In the genomic region with DNA sequence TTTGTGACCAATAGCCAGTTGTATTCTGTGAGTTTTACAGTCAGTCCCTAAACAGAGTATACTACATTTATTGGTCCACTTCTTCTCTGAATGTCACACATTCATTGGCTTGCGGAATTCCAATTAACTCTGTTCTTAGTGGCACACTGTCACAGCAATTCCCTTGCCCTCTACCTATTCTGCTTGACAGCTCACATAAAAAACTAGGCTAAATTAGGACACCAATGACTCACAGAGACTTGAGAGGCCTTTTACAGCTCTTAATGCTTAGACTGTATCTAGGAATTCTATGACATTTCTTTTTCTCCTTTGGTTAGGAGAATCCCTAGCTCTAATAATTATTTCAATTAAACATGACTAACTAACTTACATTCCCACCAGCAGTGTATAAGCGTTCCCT, we compare ENCODE assay signal across 21 cellular contexts.
DNase-seq lines count a peak whose midpoint lies in the region; ATAC-seq and TF ChIP-seq lines count a peak whose summit lies in the region.
"Had no signal": no experiment of that assay in that cellular context is flagged by ENCODE, and none has a peak within 500 bp of the region (broad histone marks: within the 10 kb centered on the region; RNA-seq: fewer than 3 reads in every experiment).

No MANE protein-coding gene starts in this region.

- no peak for ATAC-seq in naive thymus-derived CD4-positive, alpha-beta T cell
- ATAC-seq: naive thymus-derived CD8-positive, alpha-beta T cell had no signal

- no peak overlapping the region for H3K27ac ChIP-seq in neural progenitor cell
- H3K27ac ChIP-seq in colonic mucosa, result no peak overlapping the region
- no peak overlapping the region for H3K27ac ChIP-seq in adrenal gland
- H3K27ac ChIP-seq in naive thymus-derived CD4-positive, alpha-beta T cell (ENCODE audit: low read depth, low read length), result no peak overlapping the region
- H3K27ac ChIP-seq: gastrocnemius medialis, spleen, suprapubic skin had no signal

- POLR2A ChIA-PET in naive thymus-derived CD4-positive, alpha-beta T cell (lab: Charles Lee), result no interaction called here

- no peak for TF ChIP-seq CTCF in fibroblast of pulmonary artery (IDR thresholded peaks at IDR 0.05; ENCODE audit: low read length, missing control alignments)
- TF ChIP-seq CTCF in neural progenitor cell (IDR thresholded peaks at IDR 0.05), result no peak
- TF ChIP-seq CTCF in colonic mucosa (IDR thresholded peaks at IDR 0.05), result no peak
- no peak for TF ChIP-seq CTCF in adrenal gland (IDR thresholded peaks at IDR 0.05)

- no peaks in the 10 kb centered on the region for H3K79me2 ChIP-seq in neural progenitor cell (ENCODE audit: low read depth)

- H3K4me3 ChIP-seq in fibroblast of pulmonary artery (replicated peaks; ENCODE audit: low read depth, low read length), result no peak overlapping the region
- no peak overlapping the region for H3K4me3 ChIP-seq in neural progenitor cell
- no peak overlapping the region for H3K4me3 ChIP-seq in colonic mucosa
- H3K4me3 ChIP-seq in adrenal gland, result no peak overlapping the region
- H3K4me3 ChIP-seq in naive thymus-derived CD4-positive, alpha-beta T cell (ENCODE audit: low read length), result no peak overlapping the region
- H3K4me3 ChIP-seq: gastrocnemius medialis, spleen, suprapubic skin had no signal

- no peak for TF ChIP-seq POLR2A in adrenal gland (IDR thresholded peaks at IDR 0.05)

- H3K9me3 ChIP-seq in neural progenitor cell (ENCODE audit: low read depth) (no peaks in the 10 kb centered on the region), colonic mucosa (no peaks in the 10 kb centered on the region), adrenal gland (replicated peaks in 1 of 3) (no peaks in the 10 kb centered on the region)
- no peaks in the 10 kb centered on the region for H3K9me3 ChIP-seq in naive thymus-derived CD4-positive, alpha-beta T cell (ENCODE audit: control insufficient read depth in 2 of 3, low read length in 3 of 3)
- H3K9me3 ChIP-seq: BE2C, gastrocnemius medialis, spleen, suprapubic skin had no signal

- CTCF ChIA-PET in naive thymus-derived CD4-positive, alpha-beta T cell (lab: Charles Lee), result no interaction called here

- 81 to 92% (median 85%) methylated on average over 2 of the region's 2 CpGs for WGBS in adrenal gland, 4 donors

- H3K27me3 Mint-ChIP-seq in neural progenitor cell (ENCODE audit: insufficient read depth, low read depth), result no peaks in the 10 kb centered on the region
- H3K27me3 Mint-ChIP-seq in naive thymus-derived CD4-positive, alpha-beta T cell, result no peaks in the 10 kb centered on the region
- H3K27me3 Mint-ChIP-seq: activated CD4-positive, alpha-beta T cell treated with anti-CD3 and anti-CD28 coated beads, Interleukin-2, amount 10 ng/mL, durations not matched to agents 7 days and 5 days; naive thymus-derived CD8-positive, alpha-beta T cell; progenitor cell of endocrine pancreas had no signal

- no peaks in the 10 kb centered on the region for H3F3A ChIP-seq in neural progenitor cell (ENCODE audit: low read depth)

- no peak overlapping the region for H3K4me3 Mint-ChIP-seq in neural progenitor cell
- H3K4me3 Mint-ChIP-seq in naive thymus-derived CD4-positive, alpha-beta T cell, result no peak overlapping the region
- H3K4me3 Mint-ChIP-seq: activated CD4-positive, alpha-beta T cell treated with anti-CD3 and anti-CD28 coated beads, Interleukin-2, amount 10 ng/mL, durations not matched to agents 7 days and 5 days; naive thymus-derived CD8-positive, alpha-beta T cell had no signal

- no peaks in the 10 kb centered on the region for H4K20me1 ChIP-seq in neural progenitor cell (ENCODE audit: low read depth)

- H3K9me3 Mint-ChIP-seq in neural progenitor cell, result no peaks in the 10 kb centered on the region
- peaks cover 0 to 4% (median 0%) of the 10 kb centered on the region in 11 donors for H3K9me3 Mint-ChIP-seq in naive thymus-derived CD4-positive, alpha-beta T cell
- H3K9me3 Mint-ChIP-seq: activated CD4-positive, alpha-beta T cell treated with anti-CD3 and anti-CD28 coated beads, Interleukin-2, amount 10 ng/mL, durations not matched to agents 7 days and 5 days; naive thymus-derived CD8-positive, alpha-beta T cell had no signal

- H3K27ac Mint-ChIP-seq in neural progenitor cell, result no peak overlapping the region
- no peak overlapping the region for H3K27ac Mint-ChIP-seq in naive thymus-derived CD4-positive, alpha-beta T cell
- H3K27ac Mint-ChIP-seq: activated CD4-positive, alpha-beta T cell treated with anti-CD3 and anti-CD28 coated beads, Interleukin-2, amount 10 ng/mL, durations not matched to agents 7 days and 5 days; naive thymus-derived CD8-positive, alpha-beta T cell; progenitor cell of endocrine pancreas had no signal

- no peak overlapping the region for H2AFZ ChIP-seq in neural progenitor cell (replicated peaks)

- H3K36me3 Mint-ChIP-seq in neural progenitor cell, result no peaks in the 10 kb centered on the region
- H3K36me3 Mint-ChIP-seq in naive thymus-derived CD4-positive, alpha-beta T cell, result no peaks in the 10 kb centered on the region
- H3K36me3 Mint-ChIP-seq: naive thymus-derived CD8-positive, alpha-beta T cell had no signal

- H3K27me3 ChIP-seq in neural progenitor cell, result no peaks in the 10 kb centered on the region
- H3K27me3 ChIP-seq in colonic mucosa, result no peaks in the 10 kb centered on the region
- no peaks in the 10 kb centered on the region for H3K27me3 ChIP-seq in adrenal gland
- H3K27me3 ChIP-seq in naive thymus-derived CD4-positive, alpha-beta T cell (ENCODE audit: control insufficient read depth in 2 of 2, insufficient read depth in 2 of 2, low read length in 2 of 2), result no peaks in the 10 kb centered on the region
- H3K27me3 ChIP-seq: BE2C, gastrocnemius medialis, spleen, suprapubic skin had no signal

- no peak overlapping the region for H3K4me2 ChIP-seq in neural progenitor cell

- peak; percentile 22 for DNase-seq in Daoy (ENCODE audit: low read depth)
- peak; percentile 6 for DNase-seq in NCI-H69 (lab: John Stamatoyannopoulos, UW)
- peak; percentile 5 for DNase-seq in fibroblast of pulmonary artery (ENCODE audit: low read depth)
- DNase-seq in neural progenitor cell (ENCODE audit: low spot score), result peak; percentile 39
- DNase-seq in Ammon's horn (ENCODE audit: low spot score), result no peak
- no peak for DNase-seq in colonic mucosa
- no peak for DNase-seq in adrenal gland
- DNase-seq in naive thymus-derived CD4-positive, alpha-beta T cell, result no peak
- DNase-seq: activated CD4-positive, alpha-beta T cell treated with anti-CD3 and anti-CD28 coated beads, Interleukin-2, amount 10 ng/mL, durations not matched to agents 7 days and 5 days; activated CD8-positive, alpha-beta memory T cell treated with anti-CD3 and anti-CD28 coated beads, Interleukin-2, amount 50 U/mL, for 4 hours; activated gamma-delta T cell; amygdala; BE2C; gastrocnemius medialis; MM.1S; naive thymus-derived CD8-positive, alpha-beta T cell; NCI-H187; Right ventricle myocardium superior; spleen had no signal

- intact Hi-C loops in colonic mucosa (cut with DNase I), result no loop called here
- intact Hi-C loops in adrenal gland (cut with DNase I), result no loop called here
- intact Hi-C loops in naive thymus-derived CD4-positive, alpha-beta T cell (cut with micrococcal nuclease), result no loop called here

- H3K36me3 ChIP-seq in neural progenitor cell (no peaks in the 10 kb centered on the region), colonic mucosa (no peaks in the 10 kb centered on the region), adrenal gland (replicated peaks in 1 of 2) (no peaks in the 10 kb centered on the region)
- H3K36me3 ChIP-seq in naive thymus-derived CD4-positive, alpha-beta T cell (ENCODE audit: control insufficient read depth in 2 of 3, insufficient read depth in 3 of 3, low read length in 3 of 3), result no peaks in the 10 kb centered on the region
- H3K36me3 ChIP-seq: BE2C, gastrocnemius medialis, spleen, suprapubic skin had no signal

- no peak overlapping the region for H3K9ac ChIP-seq in neural progenitor cell
- H3K9ac ChIP-seq in colonic mucosa (ENCODE audit: low read depth in 2 of 2, low read length in 2 of 2), result no peak overlapping the region

- peaks cover 3% of the 10 kb centered on the region for H3K4me1 Mint-ChIP-seq in neural progenitor cell
- H3K4me1 Mint-ChIP-seq in naive thymus-derived CD4-positive, alpha-beta T cell, result no peaks in the 10 kb centered on the region
- H3K4me1 Mint-ChIP-seq: activated CD4-positive, alpha-beta T cell treated with anti-CD3 and anti-CD28 coated beads, Interleukin-2, amount 10 ng/mL, durations not matched to agents 7 days and 5 days; naive thymus-derived CD8-positive, alpha-beta T cell had no signal

- H3K4me1 ChIP-seq in neural progenitor cell (no peaks in the 10 kb centered on the region), colonic mucosa (no peaks in the 10 kb centered on the region), adrenal gland (replicated peaks in 1 of 2) (no peaks in the 10 kb centered on the region)
- H3K4me1 ChIP-seq in naive thymus-derived CD4-positive, alpha-beta T cell (ENCODE audit: control insufficient read depth in 2 of 2, insufficient read depth in 2 of 2, low read length in 2 of 2), result no peaks in the 10 kb centered on the region
- H3K4me1 ChIP-seq: BE2C, gastrocnemius medialis, spleen, suprapubic skin had no signal

Comparison
In these comparisons a context has a peak if more than half of its experiments do, and no peak if none do; other contexts are left out.
1. DNase-seq: peak in Daoy (single experiment), NCI-H69 (single experiment), fibroblast of pulmonary artery (single experiment) and neural progenitor cell (single experiment); none in Ammon's horn (single experiment), colonic mucosa (single experiment), adrenal gland (0 of 7) and naive thymus-derived CD4-positive, alpha-beta T cell (0 of 9).